9 cellular contexts compared by ENCODE assay signal in genomic region chr11:126332221-126332711, GRCh38. TPM values are rescaled to one million over a fixed set of nuclear protein-coding genes. Genes with fewer than 3 reads are reported as not detected.
DNase-seq lines count a peak whose midpoint lies in the region; ATAC-seq and TF ChIP-seq lines count a peak whose summit lies in the region.
"Had no signal": no experiment of that assay in that cellular context is flagged by ENCODE, and none has a peak within 500 bp of the region (broad histone marks: within the 10 kb centered on the region; RNA-seq: fewer than 3 reads in every experiment).

No MANE protein-coding gene starts in this region.

- no peaks in the 10 kb centered on the region for H3K9me3 ChIP-seq in SK-N-SH
- H3K9me3 ChIP-seq: ascending aorta had no signal

- H3K36me3 ChIP-seq in SK-N-SH (replicated peaks in 1 of 2; ENCODE audit: control insufficient read depth in 1 of 2, insufficient read depth in 2 of 2, low read length in 1 of 2), result no peaks in the 10 kb centered on the region

- DNase-seq in ELR (ENCODE audit: low read depth), result peak; percentile 92
- peak; percentile 57 for DNase-seq in SK-N-SH
- DNase-seq in fibroblast of villous mesenchyme (ENCODE audit: low read depth), result peak; percentile 75
- peak; percentile 80 for DNase-seq in sciatic nerve (ENCODE audit: low spot score)
- DNase-seq in stimulated activated CD4-positive, alpha-beta T cell treated with anti-CD3 and anti-CD28 coated beads, Interleukin-2, amount 100 ng/mL, for 24 hours, result no peak
- DNase-seq in effector CD8-positive, alpha-beta T cell (lab: John Stamatoyannopoulos, UW), result no peak
- DNase-seq: SHP77 treated with DMSO at 0.1 percent for 48 hours had no signal

- WGBS in SK-N-SH (ENCODE audit: low lambda C conversion rate), result 23% methylated on average over 5 of the region's 5 CpGs

- TF ChIP-seq CTCF in SK-N-SH (IDR thresholded peaks at IDR 0.05) (no peak), fibroblast of villous mesenchyme (IDR thresholded peaks at IDR 0.05; ENCODE audit: insufficient read depth, low read depth, low read length) (no peak)

- peaks cover 28 to 30% of the 10 kb centered on the region in 2 experiments; a peak in 3 of 4 replicates for H3K4me1 ChIP-seq in SK-N-SH (ENCODE audit: control insufficient read depth in 1 of 2, insufficient read depth in 2 of 2, low read depth in 1 of 2, low read length in 1 of 2)
- H3K4me1 ChIP-seq: ascending aorta had no signal

- H3K4me3 ChIP-seq in SK-N-SH (ENCODE audit: low read depth in 2 of 2, low read length in 1 of 2) (no peak overlapping the region), fibroblast of villous mesenchyme (ENCODE audit: low read depth, low read length) (no peak overlapping the region)
- H3K4me3 ChIP-seq: ascending aorta had no signal

- peak overlapping the region; percentile 23 to 85 for H3K27ac ChIP-seq in SK-N-SH (ENCODE audit: low read depth in 2 of 2, low read length in 1 of 2)
- H3K27ac ChIP-seq: ascending aorta had no signal

- no peaks in the 10 kb centered on the region for H3K27me3 ChIP-seq in SK-N-SH (ENCODE audit: insufficient read depth)
- H3K27me3 ChIP-seq: ascending aorta had no signal

- no peak overlapping the region for H2AFZ ChIP-seq in SK-N-SH (ENCODE audit: low read depth)

- no peak for TF ChIP-seq RAD21 in SK-N-SH (IDR thresholded peaks at IDR 0.05; ENCODE audit: low read length)

- POLR2A ChIA-PET in SK-N-SH (lab: Yijun Ruan, JAX), result interaction anchor here (0.6 to 1.0 kb wide), 2 partner anchors 9 to 22 kb away, joined by 3 read pairs; no protein-coding TSS in a partner anchor

- peak; percentile 69 for ATAC-seq in sciatic nerve
- no peak for ATAC-seq in HG02852 (IDR thresholded peaks at IDR 0.05; ENCODE audit: unreplicated experiment)

- CTCF ChIA-PET in SK-N-SH (lab: Yijun Ruan, JAX), result interaction anchor here (1.4 kb wide), 2 partner anchors 13 to 22 kb away, joined by 5 read pairs; no protein-coding TSS in a partner anchor

- intact Hi-C loops in sciatic nerve (cut with DNase I), result no loop called here

- H4K20me1 ChIP-seq in SK-N-SH (ENCODE audit: insufficient read depth), result no peaks in the 10 kb centered on the region

- TF ChIP-seq EP300 in SK-N-SH (IDR thresholded peaks at IDR 0.05; ENCODE audit: borderline replicate concordance in 1 of 2, low read depth in 1 of 2, low read length in 1 of 2), result peak; percentile 39 to 80; a peak in 2 of 4 replicates

- peaks cover 18% of the 10 kb centered on the region for H3F3A ChIP-seq in SK-N-SH (replicated peaks; ENCODE audit: insufficient read depth)

- H3K4me2 ChIP-seq in SK-N-SH, result peak overlapping the region; percentile 66

- H3K9me2 ChIP-seq in SK-N-SH, result no peaks in the 10 kb centered on the region

- H3K9ac ChIP-seq in SK-N-SH, result no peak overlapping the region; the same call in 1 of the 2 replicates

- H3K79me2 ChIP-seq in SK-N-SH (ENCODE audit: insufficient read depth), result no peaks in the 10 kb centered on the region

TF ChIP-seq in SK-N-SH, 30 proteins besides CTCF, POLR2A, EP300 and RAD21 (continues in another document):
- TF ChIP-seq JUND (IDR thresholded peaks at IDR 0.05) (peak; percentile 90), ZBTB33 (IDR thresholded peaks at IDR 0.05; ENCODE audit: borderline replicate concordance, low read depth) (peak; percentile 41; the same call in 1 of the 2 replicates), NRF1 (IDR thresholded peaks at IDR 0.05; ENCODE audit: low read depth, low read length) (no peak), NFIC (IDR thresholded peaks at IDR 0.05; ENCODE audit: borderline replicate concordance) (peak; percentile 95), MAX (IDR thresholded peaks at IDR 0.05; ENCODE audit: low read depth) (peak; percentile 73), FOSL2 (IDR thresholded peaks at IDR 0.05; ENCODE audit: borderline replicate concordance, low read depth) (peak; percentile 91), RXRA (IDR thresholded peaks at IDR 0.05; ENCODE audit: borderline replicate concordance, low read depth) (peak; percentile 76; the same call in 1 of the 2 replicates), USF1 (IDR thresholded peaks at IDR 0.05; ENCODE audit: borderline replicate concordance, low read depth) (0 out of 2 replicates have a peak, but pooled peaks have one; percentile 17), TCF12 (IDR thresholded peaks at IDR 0.05) (peak; percentile 92), RCOR1 (IDR thresholded peaks at IDR 0.05; ENCODE audit: low read length) (peak; percentile 11; the same call in 1 of the 2 replicates), TEAD4 (IDR thresholded peaks at IDR 0.05; ENCODE audit: borderline replicate concordance, insufficient read depth) (0 out of 2 replicates have a peak, but pooled peaks have one; percentile 44), PBX3 (IDR thresholded peaks at IDR 0.05) (peak; percentile 97), REST (IDR thresholded peaks at IDR 0.05; ENCODE audit: low read depth, low read length) (no peak), POLR2AphosphoS5 (IDR thresholded peaks at IDR 0.05; ENCODE audit: low read depth, low read length) (peak; percentile 51; the same call in 1 of the 2 replicates)

RNA-seq across cellular contexts. Expression of gene ST3GAL4, which starts 23.2 kb away (rescaled TPM):
- polyA plus RNA-seq in SK-N-SH (2012; rRNA removed), result 27.1 and 32.0 TPM in 2 replicates
- 20.6 and 30.3 TPM in 2 replicates for polyA plus RNA-seq in SK-N-SH (2012; cell fraction: cytosol; rRNA removed)
- polyA plus RNA-seq in SK-N-SH (2012; cell fraction: nucleus; rRNA removed), result 23.7 and 26.9 TPM in 2 replicates
- total RNA-seq in fibroblast of villous mesenchyme, result 16.8 and 17.1 TPM in 2 replicates
- total RNA-seq in sciatic nerve, result 72.4 TPM

RNA-seq across cellular contexts. Expression of gene DCPS, which starts 28.4 kb away (rescaled TPM):
- polyA plus RNA-seq in SK-N-SH (2012; rRNA removed), result 35.5 and 48.1 TPM in 2 replicates
- polyA plus RNA-seq in SK-N-SH (2012; cell fraction: cytosol; rRNA removed), result 33.3 and 42.8 TPM in 2 replicates
- 18.5 and 21.6 TPM in 2 replicates for polyA plus RNA-seq in SK-N-SH (2012; cell fraction: nucleus; rRNA removed)
- total RNA-seq in fibroblast of villous mesenchyme (10.4 and 12.9 TPM in 2 replicates), sciatic nerve (12.1 TPM)

RNA-seq across cellular contexts. Expression of gene TIRAP, which starts 49.4 kb away (rescaled TPM):
- 5.5 and 6.2 TPM in 2 replicates for polyA plus RNA-seq in SK-N-SH (2012; rRNA removed)
- polyA plus RNA-seq in SK-N-SH (2012; cell fraction: cytosol; rRNA removed), result 3.3 and 4.3 TPM in 2 replicates
- 8.1 and 8.3 TPM in 2 replicates for polyA plus RNA-seq in SK-N-SH (2012; cell fraction: nucleus; rRNA removed)
- total RNA-seq in fibroblast of villous mesenchyme (7.4 and 7.8 TPM in 2 replicates), sciatic nerve (15.5 TPM)

Comparison
In these comparisons a context has a peak if more than half of its experiments do, and no peak if none do; other contexts are left out.
1. DNase-seq: peak in ELR (single experiment), SK-N-SH (single experiment), fibroblast of villous mesenchyme (single experiment) and sciatic nerve (single experiment); none in stimulated activated CD4-positive, alpha-beta T cell treated with anti-CD3 and anti-CD28 coated beads, Interleukin-2, amount 100 ng/mL, for 24 hours (0 of 2) and effector CD8-positive, alpha-beta T cell (single experiment).